Comparison of ENCODE assay signal across 12 cellular contexts in genomic region chr4:79652232-79652631, GRCh38.
DNase-seq lines count a peak whose midpoint lies in the region; ATAC-seq, FAIRE-seq and TF ChIP-seq lines count a peak whose summit lies in the region.
"Had no signal": no experiment of that assay in that cellular context is flagged by ENCODE, and none has a peak within 500 bp of the region (broad histone marks: within the 10 kb centered on the region; RNA-seq: fewer than 3 reads in every experiment).

No MANE protein-coding gene starts in this region.

- peak; percentile 82 for FAIRE-seq in endothelial cell of umbilical vein (lab: Jason Lieb, UNC)
- no peak for FAIRE-seq in GM19239 (lab: Jason Lieb, UNC)

- H3K27me3 ChIP-seq in Caco-2 (replicated peaks; ENCODE audit: control insufficient read depth, insufficient read depth, low read length) (no peaks in the 10 kb centered on the region), Loucy (ENCODE audit: insufficient read depth, low read length, poor library complexity, severe bottlenecking) (no peaks in the 10 kb centered on the region), endothelial cell of umbilical vein (ENCODE audit: control insufficient read depth in 2 of 2, insufficient read depth in 2 of 2, low read length in 2 of 2) (no peaks in the 10 kb centered on the region)

- H3K36me3 Mint-ChIP-seq in Caco-2 (ENCODE audit: insufficient read depth, unreplicated experiment): no peaks in the 10 kb centered on the region
- no peaks in the 10 kb centered on the region for H3K36me3 Mint-ChIP-seq in activated T-cell treated with anti-CD3 and anti-CD28 coated beads, Interleukin-2, amount 50 U/mL, for 24 hours (ENCODE audit: low read depth)
- H3K36me3 Mint-ChIP-seq: activated naive CD4-positive, alpha-beta T cell treated with anti-CD3 and anti-CD28 coated beads, Interleukin-2, amount 50 U/mL, for 24 hours had no signal

- no peak for TF ChIP-seq CTCF in Caco-2 (IDR thresholded peaks at IDR 0.05; ENCODE audit: insufficient read depth in 1 of 2, low read depth in 1 of 2, low read length in 1 of 2, severe bottlenecking in 1 of 2, unreplicated experiment in 1 of 2)
- TF ChIP-seq CTCF in Loucy (conservative IDR thresholded peaks at IDR 0.05; ENCODE audit: low read length): no peak
- TF ChIP-seq CTCF in endothelial cell of umbilical vein (IDR thresholded peaks at IDR 0.05; ENCODE audit: extremely low read depth in 1 of 2, insufficient read depth in 1 of 2, low read depth in 1 of 2, low read length in 2 of 2): no peak

- H3K4me1 Mint-ChIP-seq in Caco-2 (ENCODE audit: low read depth, unreplicated experiment): no peaks in the 10 kb centered on the region
- H3K4me1 Mint-ChIP-seq in activated T-cell treated with anti-CD3 and anti-CD28 coated beads, Interleukin-2, amount 50 U/mL, for 24 hours (ENCODE audit: low read depth): peaks cover 12% of the 10 kb centered on the region
- H3K4me1 Mint-ChIP-seq: activated naive CD4-positive, alpha-beta T cell treated with anti-CD3 and anti-CD28 coated beads, Interleukin-2, amount 50 U/mL, for 24 hours had no signal

- H3K9me3 ChIP-seq in Caco-2: peaks cover 6% of the 10 kb centered on the region; the same call in 1 of the 2 replicates
- H3K9me3 ChIP-seq in Loucy (ENCODE audit: insufficient read depth, low read depth, low read length): peaks cover 3% of the 10 kb centered on the region; the same call in 1 of the 2 replicates
- no peaks in the 10 kb centered on the region for H3K9me3 ChIP-seq in endothelial cell of umbilical vein (replicated peaks; ENCODE audit: control insufficient read depth, insufficient read depth, low read length)

- no TSS peak for BruUV-seq in Caco-2 (replicated peaks; lab: Mats Ljungman, UMichigan)
- BruUV-seq in endothelial cell of umbilical vein (replicated peaks; lab: Mats Ljungman, UMichigan): no TSS peak

- no peaks in the 10 kb centered on the region for H3K79me2 ChIP-seq in Loucy (ENCODE audit: insufficient read depth, low read length)
- no peaks in the 10 kb centered on the region for H3K79me2 ChIP-seq in endothelial cell of umbilical vein (ENCODE audit: control insufficient read depth, insufficient read depth, low read length)

- peak overlapping the region; percentile 40 for H3K4me3 Mint-ChIP-seq in Caco-2 (ENCODE audit: unreplicated experiment)
- H3K4me3 Mint-ChIP-seq in activated T-cell treated with anti-CD3 and anti-CD28 coated beads, Interleukin-2, amount 50 U/mL, for 24 hours: no peak overlapping the region
- H3K4me3 Mint-ChIP-seq: activated naive CD4-positive, alpha-beta T cell treated with anti-CD3 and anti-CD28 coated beads, Interleukin-2, amount 50 U/mL, for 24 hours had no signal

- CTCF ChIA-PET in Caco-2 (lab: Charles Lee): no interaction called here
- CTCF ChIA-PET in endothelial cell of umbilical vein (lab: Charles Lee): no interaction called here

- H3K9me2 ChIP-seq in Loucy (replicated peaks; ENCODE audit: low read depth, low read length): no peaks in the 10 kb centered on the region

- TF ChIP-seq POLR2A in endothelial cell of umbilical vein (IDR thresholded peaks at IDR 0.05; ENCODE audit: low read depth, low read length): no peak

- H3K4me1 ChIP-seq in Caco-2 (peaks cover 29% of the 10 kb centered on the region), Loucy (ENCODE audit: insufficient read depth, low read length, poor library complexity, severe bottlenecking) (peaks cover 7% of the 10 kb centered on the region), endothelial cell of umbilical vein (ENCODE audit: control insufficient read depth, extremely low read depth, insufficient read depth, low read length) (peaks cover 29% of the 10 kb centered on the region)

- POLR2A ChIA-PET in Caco-2 (lab: Charles Lee) (no interaction called here), endothelial cell of umbilical vein (lab: Charles Lee) (no interaction called here)

- no peaks in the 10 kb centered on the region for H3K9me3 Mint-ChIP-seq in Caco-2 (ENCODE audit: unreplicated experiment)
- peaks cover 2% of the 10 kb centered on the region for H3K9me3 Mint-ChIP-seq in activated T-cell treated with anti-CD3 and anti-CD28 coated beads, Interleukin-2, amount 50 U/mL, for 24 hours
- H3K9me3 Mint-ChIP-seq: activated naive CD4-positive, alpha-beta T cell treated with anti-CD3 and anti-CD28 coated beads, Interleukin-2, amount 50 U/mL, for 24 hours had no signal

- no peaks in the 10 kb centered on the region for H3F3A ChIP-seq in Loucy (ENCODE audit: low read depth)

- H3K4me2 ChIP-seq in Loucy (ENCODE audit: low read depth, low read length, poor library complexity, severe bottlenecking) (no peak overlapping the region), endothelial cell of umbilical vein (ENCODE audit: insufficient read depth, low read length) (peak overlapping the region; percentile 64)

- H2AFZ ChIP-seq in Loucy (ENCODE audit: low read length): 0 out of 2 replicates have a peak overlapping the region, but pooled peaks have one; percentile 29
- peak overlapping the region; percentile 62 for H2AFZ ChIP-seq in endothelial cell of umbilical vein (ENCODE audit: low read depth, low read length)

- H3K27ac Mint-ChIP-seq in Caco-2 (ENCODE audit: unreplicated experiment): peak overlapping the region; percentile 76
- H3K27ac Mint-ChIP-seq in activated T-cell treated with anti-CD3 and anti-CD28 coated beads, Interleukin-2, amount 50 U/mL, for 24 hours: no peak overlapping the region
- H3K27ac Mint-ChIP-seq: activated naive CD4-positive, alpha-beta T cell treated with anti-CD3 and anti-CD28 coated beads, Interleukin-2, amount 50 U/mL, for 24 hours had no signal

- DNase-seq in Caco-2: peak; percentile 44 to 62
- peak; percentile 89 for DNase-seq in endothelial cell of umbilical vein (ENCODE audit: low read depth, low spot score)
- DNase-seq in non-pigmented ciliary epithelial cell (ENCODE audit: low read depth): peak; percentile 70
- DNase-seq in activated T-cell treated with anti-CD3 and anti-CD28 coated beads, Interleukin-2, amount 50 U/mL, for 24 hours: no peak
- DNase-seq in GM19239 (ENCODE audit: insufficient read length, low spot score): no peak
- DNase-seq: KBM-7, NCI-H526 had no signal

- ATAC-seq in GM19351 (IDR thresholded peaks at IDR 0.05; ENCODE audit: unreplicated experiment) (no peak), HG02870 (IDR thresholded peaks at IDR 0.05; ENCODE audit: unreplicated experiment) (no peak)
- ATAC-seq: left lobe of liver had no signal

- H3K27ac ChIP-seq in endothelial cell of umbilical vein (ENCODE audit: insufficient read depth, low read depth, low read length): peak overlapping the region; percentile 87

- H3K27me3 Mint-ChIP-seq in Caco-2 (ENCODE audit: insufficient read depth, unreplicated experiment): no peaks in the 10 kb centered on the region
- H3K27me3 Mint-ChIP-seq in activated T-cell treated with anti-CD3 and anti-CD28 coated beads, Interleukin-2, amount 50 U/mL, for 24 hours: no peaks in the 10 kb centered on the region
- H3K27me3 Mint-ChIP-seq: activated naive CD4-positive, alpha-beta T cell treated with anti-CD3 and anti-CD28 coated beads, Interleukin-2, amount 50 U/mL, for 24 hours had no signal

- intact Hi-C loops in Caco-2 (cut with micrococcal nuclease; ENCODE audit: unreplicated experiment): loop anchor here (1.0 to 5.0 kb wide), 4 partner anchors 60 to 1085 kb away; no protein-coding TSS in a partner anchor
- intact Hi-C loops in endothelial cell of umbilical vein (cut with micrococcal nuclease): loop anchor here (1.0 to 5.0 kb wide), 4 partner anchors 550 to 1790 kb away; partner anchors contain the start of gene MRPL1

- no peak overlapping the region for H3K4me3 ChIP-seq in Caco-2 (ENCODE audit: low read depth, low read length)
- H3K4me3 ChIP-seq in Loucy (ENCODE audit: low read length, poor library complexity, severe bottlenecking): no peak overlapping the region
- H3K4me3 ChIP-seq in endothelial cell of umbilical vein (replicated peaks in 1 of 3; ENCODE audit: insufficient read depth in 1 of 3, low read depth in 1 of 3, low read length in 3 of 3): peak overlapping the region in 1 of 3 experiments; percentile 28

- no peak overlapping the region for H3K9ac ChIP-seq in Loucy (ENCODE audit: low read depth, low read length, poor library complexity, severe bottlenecking)
- peak overlapping the region; percentile 57 for H3K9ac ChIP-seq in endothelial cell of umbilical vein (replicated peaks; ENCODE audit: extremely low read depth, insufficient read depth, low read length)

- no peaks in the 10 kb centered on the region for H4K20me1 ChIP-seq in Loucy (ENCODE audit: insufficient read depth, low read length, poor library complexity, severe bottlenecking)
- H4K20me1 ChIP-seq in endothelial cell of umbilical vein (replicated peaks; ENCODE audit: control insufficient read depth, extremely low read depth, insufficient read depth, low read length): no peaks in the 10 kb centered on the region

- H3K9me1 ChIP-seq in endothelial cell of umbilical vein (replicated peaks; ENCODE audit: control insufficient read depth, extremely low read depth, insufficient read depth, low read length): no peaks in the 10 kb centered on the region

- dilution Hi-C loops in endothelial cell of umbilical vein (cut with MboI; ENCODE audit: extremely low pct_ligation_motif_present, low sequenced_read_pairs): no loop called here

- no peaks in the 10 kb centered on the region for H3K36me3 ChIP-seq in Caco-2 (ENCODE audit: control insufficient read depth, insufficient read depth, low read length)
- H3K36me3 ChIP-seq in Loucy (ENCODE audit: insufficient read depth, low read length): no peaks in the 10 kb centered on the region
- no peaks in the 10 kb centered on the region for H3K36me3 ChIP-seq in endothelial cell of umbilical vein (ENCODE audit: control insufficient read depth in 2 of 2, extremely low read depth in 1 of 2, insufficient read depth in 2 of 2, low read length in 2 of 2)

TF ChIP-seq in endothelial cell of umbilical vein, 7 proteins besides CTCF, POLR2A, EP300 and RAD21:
- peak; percentile 7 for TF ChIP-seq JUN (IDR thresholded peaks at IDR 0.05; ENCODE audit: borderline replicate concordance, insufficient read depth, insufficient read length, low read depth)
- TF ChIP-seq FOS (IDR thresholded peaks at IDR 0.05; ENCODE audit: borderline replicate concordance, insufficient read depth, low read length): peak; percentile 31
- TF ChIP-seq MAX (IDR thresholded peaks at IDR 0.05; ENCODE audit: insufficient read depth, insufficient read length): no peak
- no peak for TF ChIP-seq GATA2 (IDR thresholded peaks at IDR 0.05; ENCODE audit: insufficient read depth, insufficient read length, low read depth, low read length)
- TF ChIP-seq POLR2AphosphoS5 (IDR thresholded peaks at IDR 0.05; ENCODE audit: insufficient read depth, low read depth, low read length): peak; percentile 24
- TF ChIP-seq EZH2 (IDR thresholded peaks at IDR 0.05; ENCODE audit: borderline replicate concordance, low read depth, low read length, severe bottlenecking): no peak
- no peak for TF ChIP-seq MYC (IDR thresholded peaks at IDR 0.05; ENCODE audit: low read depth, low read length)

Comparison
In these comparisons a context has a peak if more than half of its experiments do, and no peak if none do; other contexts are left out.
1. DNase-seq: peak in Caco-2 (2 of 2), endothelial cell of umbilical vein (single experiment) and non-pigmented ciliary epithelial cell (single experiment); none in activated T-cell treated with anti-CD3 and anti-CD28 coated beads, Interleukin-2, amount 50 U/mL, for 24 hours (single experiment) and GM19239 (single experiment).